In genomic region chr19:44683434-44684210, GRCh38 we compare ENCODE assay signal across 2 cellular contexts.
A peak's percentile ranks its signal among the peaks of the same experiment; 100 is the strongest.
TF ChIP-seq lines count a peak whose summit lies in the region.

No MANE protein-coding gene starts in this region.

TF ChIP-seq in A549, 52 proteins besides CTCF, POLR2A, EP300 and RAD21:
- no peak for TF ChIP-seq BCL3 (IDR thresholded peaks at IDR 0.05)
- peak; percentile 51 for TF ChIP-seq HOXB13 (CRISPR knock-in tag; IDR thresholded peaks at IDR 0.05; ENCODE audit: low read depth)
- no peak for TF ChIP-seq HDAC2 (IDR thresholded peaks at IDR 0.05)
- TF ChIP-seq GATA3 (IDR thresholded peaks at IDR 0.05; ENCODE audit: borderline replicate concordance), result no peak
- no peak for TF ChIP-seq TFCP2L1 (CRISPR knock-in tag; IDR thresholded peaks at IDR 0.05)
- no peak for TF ChIP-seq JUN (IDR thresholded peaks at IDR 0.05)
- no peak for TF ChIP-seq ZC3H11A (IDR thresholded peaks at IDR 0.05)
- TF ChIP-seq BHLHE40 (IDR thresholded peaks at IDR 0.05; ENCODE audit: low read depth, low read length), result no peak
- no peak for TF ChIP-seq NR3C1 (IDR thresholded peaks at IDR 0.05)
- TF ChIP-seq MYC (IDR thresholded peaks at IDR 0.05; ENCODE audit: borderline replicate concordance, low read length), result no peak
- no peak for TF ChIP-seq ZFP36 (IDR thresholded peaks at IDR 0.05; ENCODE audit: borderline replicate concordance, partially characterized antibody)
- TF ChIP-seq HOXB5 (CRISPR knock-in tag; IDR thresholded peaks at IDR 0.05), result 0 out of 2 replicates have a peak, but pooled peaks have one; percentile 20
- TF ChIP-seq TP53 (CRISPR knock-in tag; IDR thresholded peaks at IDR 0.05), result no peak
- TF ChIP-seq E2F6 (IDR thresholded peaks at IDR 0.05; ENCODE audit: borderline replicate concordance, low read depth), result peak; percentile 27; the same call in 1 of the 2 replicates
- TF ChIP-seq MAX (IDR thresholded peaks at IDR 0.05), result peak; percentile 55; the same call in 1 of the 2 replicates
- no peak for TF ChIP-seq KDM5A (IDR thresholded peaks at IDR 0.05)
- no peak for TF ChIP-seq RNF2 (IDR thresholded peaks at IDR 0.05; ENCODE audit: borderline replicate concordance, low read depth)
- TF ChIP-seq PHF8 (IDR thresholded peaks at IDR 0.05; ENCODE audit: borderline replicate concordance, low read depth), result no peak
- TF ChIP-seq SMC3 (IDR thresholded peaks at IDR 0.05), result no peak

TF ChIP-seq in H1, 55 proteins besides CTCF, POLR2A, EP300 and RAD21:
- TF ChIP-seq TEAD4 (IDR thresholded peaks at IDR 0.05; ENCODE audit: low read depth, low read length), result no peak
- no peak for TF ChIP-seq SP4 (IDR thresholded peaks at IDR 0.05; ENCODE audit: low read length)
- TF ChIP-seq ATF3 (IDR thresholded peaks at IDR 0.05; ENCODE audit: insufficient read depth, low read depth, low read length), result no peak
- TF ChIP-seq CBX5 (IDR thresholded peaks at IDR 0.05; ENCODE audit: low read depth, low read length), result no peak
- TF ChIP-seq BCL11A (IDR thresholded peaks at IDR 0.05; ENCODE audit: low read depth in 2 of 2, low read length in 2 of 2), result no peak
- TF ChIP-seq TAF7 (optimal IDR thresholded peaks at IDR 0.05; ENCODE audit: borderline replicate concordance, low read depth, low read length), result no peak
- no peak for TF ChIP-seq RNF2 (IDR thresholded peaks at IDR 0.05; ENCODE audit: borderline replicate concordance, low read depth, low read length, missing control alignments, poor library complexity, severe bottlenecking)
- no peak for TF ChIP-seq JUND (IDR thresholded peaks at IDR 0.05; ENCODE audit: low read length)
